In the genomic region with DNA sequence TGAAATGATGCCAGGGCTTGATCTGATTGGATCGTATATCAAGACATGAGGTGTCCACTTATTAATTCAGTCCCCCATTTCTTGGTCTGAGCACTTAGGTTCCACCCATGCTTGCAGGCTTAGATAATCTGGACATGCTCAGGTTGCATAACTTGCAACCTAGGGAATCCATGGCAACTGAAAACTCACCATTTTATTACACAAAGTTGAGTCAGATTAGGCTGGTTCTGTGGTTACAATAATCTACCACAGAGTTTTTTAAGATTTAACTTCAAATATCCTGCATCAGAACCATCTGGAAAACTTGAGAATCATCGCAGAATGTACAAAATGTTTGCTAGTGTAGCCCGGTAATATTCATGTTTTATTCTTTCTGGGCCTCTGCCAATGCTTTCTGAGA, we compare ENCODE assay signal across 15 cellular contexts.
DNase-seq lines count a peak whose midpoint lies in the region; ATAC-seq and TF ChIP-seq lines count a peak whose summit lies in the region.
"Had no signal": no experiment of that assay in that cellular context is flagged by ENCODE, and none has a peak within 500 bp of the region (broad histone marks: within the 10 kb centered on the region; RNA-seq: fewer than 3 reads in every experiment).

No MANE protein-coding gene starts in this region.

- no peaks in the 10 kb centered on the region for H3K9me3 ChIP-seq in testis
- no peaks in the 10 kb centered on the region for H3K9me3 ChIP-seq in spleen
- H3K9me3 ChIP-seq: pancreas, transverse colon had no signal

- intact Hi-C loops in testis (cut with DNase I; ENCODE audit: low total_unique reads) = no loop called here
- intact Hi-C loops in spleen (cut with DNase I; ENCODE audit: low total_unique reads) = no loop called here

- ATAC-seq in GM21381 (IDR thresholded peaks at IDR 0.05; ENCODE audit: unreplicated experiment) = no peak
- ATAC-seq: pancreas had no signal

- TF ChIP-seq CTCF in astrocyte of the spinal cord (IDR thresholded peaks at IDR 0.05; ENCODE audit: low read depth, low read length) = no peak
- no peak for TF ChIP-seq CTCF in testis (IDR thresholded peaks at IDR 0.05)
- TF ChIP-seq CTCF in spleen (IDR thresholded peaks at IDR 0.05 in 8 of 11, conservative IDR thresholded peaks at IDR 0.05 in 3 of 11) = no peak

- H3K27me3 ChIP-seq in testis (no peaks in the 10 kb centered on the region), spleen (replicated peaks in 1 of 7) (no peaks in the 10 kb centered on the region)
- H3K27me3 ChIP-seq: transverse colon had no signal

- H3K27ac ChIP-seq in testis (no peak overlapping the region), spleen (no peak overlapping the region)
- H3K27ac ChIP-seq: pancreas, transverse colon had no signal

- TF ChIP-seq POLR2A in testis (IDR thresholded peaks at IDR 0.05) (no peak), spleen (IDR thresholded peaks at IDR 0.05) (no peak)

- H3K36me3 ChIP-seq in testis (ENCODE audit: low read depth, missing control alignments) (no peaks in the 10 kb centered on the region), spleen (no peaks in the 10 kb centered on the region)
- H3K36me3 ChIP-seq: pancreas, transverse colon had no signal

- in situ Hi-C loops in astrocyte of the spinal cord (cut with HindIII; ENCODE audit: low sequenced_read_pairs) = no loop called here

- H3K4me1 ChIP-seq in testis (no peaks in the 10 kb centered on the region), spleen (no peaks in the 10 kb centered on the region)
- H3K4me1 ChIP-seq: pancreas, transverse colon had no signal

- H3K4me3 ChIP-seq in astrocyte of the spinal cord (ENCODE audit: low read depth, low read length) = no peak overlapping the region
- no peak overlapping the region for H3K4me3 ChIP-seq in testis
- no peak overlapping the region for H3K4me3 ChIP-seq in spleen
- H3K4me3 ChIP-seq: pancreas, transverse colon had no signal

- peak; percentile 88 for DNase-seq in AG08395 (ENCODE audit: low spot score)
- peak; percentile 89 for DNase-seq in HS-5 (ENCODE audit: low read depth)
- DNase-seq in astrocyte of the spinal cord (ENCODE audit: low read depth, low spot score) = peak; percentile 88
- DNase-seq in iris pigment epithelial cell (ENCODE audit: low read depth) = peak; percentile 90
- no peak for DNase-seq in testis
- no peak for DNase-seq in Kasumi-1 (lab: John Stamatoyannopoulos, UW)
- no peak for DNase-seq in spleen
- DNase-seq: ACHN; DMS 273 treated with DMSO at 0.1 percent for 48 hours; NCI-H146; NCI-H748 treated with DMSO at 0.1 percent for 48 hours; pancreas; stimulated activated CD4-positive, alpha-beta T cell treated with anti-CD3 and anti-CD28 coated beads, Interleukin-15, amount 100 ng/mL, for 24 hours; transverse colon had no signal

- 75 to 76% methylated on average over 3 of the region's 3 CpGs for WGBS in testis, 2 donors
- WGBS in spleen, 5 donors = 76 to 92% (median 86%) methylated on average over 3 of the region's 3 CpGs

Comparison
In these comparisons a context has a peak if more than half of its experiments do, and no peak if none do; other contexts are left out.
1. DNase-seq: peak in AG08395 (single experiment), HS-5 (single experiment), astrocyte of the spinal cord (single experiment) and iris pigment epithelial cell (single experiment); none in testis (single experiment), Kasumi-1 (0 of 2) and spleen (single experiment).